Comparison of ENCODE assay signal across 8 cellular contexts in genomic region chr10:88835095-88835909, GRCh38. TPM values are rescaled to one million over a fixed set of nuclear protein-coding genes. Genes with fewer than 3 reads are reported as not detected.
DNase-seq lines count a peak whose midpoint lies in the region; ATAC-seq and TF ChIP-seq lines count a peak whose summit lies in the region.

No MANE protein-coding gene starts in this region.

- peak; percentile 85 for ATAC-seq in GM21381 (IDR thresholded peaks at IDR 0.05; ENCODE audit: unreplicated experiment)

- TF ChIP-seq CTCF in endothelial cell (IDR thresholded peaks at IDR 0.05; ENCODE audit: unreplicated experiment): peak; percentile 78

- peaks cover 4% of the 10 kb centered on the region for H3K4me1 Mint-ChIP-seq in endothelial cell (ENCODE audit: unreplicated experiment)

- H3K36me3 Mint-ChIP-seq in endothelial cell (ENCODE audit: low read depth, unreplicated experiment): no peaks in the 10 kb centered on the region

- DNase-seq in COLO829 (ENCODE audit: low spot score) (peak; percentile 58), HT1080 (ENCODE audit: low read depth) (peak; percentile 77), NOMO-1 treated with DMSO at 0.1 percent for 48 hours (lab: John Stamatoyannopoulos, UW; ENCODE audit: unreplicated experiment) (peak; percentile 85), endothelial cell (ENCODE audit: low spot score) (peak; percentile 82), middle frontal gyrus (ENCODE audit: extremely low spot score, low spot score) (peak; percentile 80)
- peak; percentile 77 to 79 for DNase-seq in activated CD8-positive, alpha-beta memory T cell treated with anti-CD3 and anti-CD28 coated beads for 4 hours (ENCODE audit: low read depth in 2 of 2)
- DNase-seq in stimulated activated CD8-positive, alpha-beta memory T cell treated with anti-CD3 and anti-CD28 coated beads, Interleukin-4, amount 100 ng/mL, for 4 hours (ENCODE audit: low read depth in 2 of 2, low spot score in 1 of 2): peak; percentile 74 to 86

- H3K9me3 Mint-ChIP-seq in endothelial cell (ENCODE audit: unreplicated experiment): no peaks in the 10 kb centered on the region

- H3K27me3 Mint-ChIP-seq in endothelial cell (ENCODE audit: unreplicated experiment): no peaks in the 10 kb centered on the region

- no peak overlapping the region for H3K4me3 Mint-ChIP-seq in endothelial cell (ENCODE audit: unreplicated experiment)

- no peak overlapping the region for H3K27ac Mint-ChIP-seq in endothelial cell (ENCODE audit: unreplicated experiment)

RNA-seq across cellular contexts. Expression of gene ANKRD22, which starts 16.3 kb away (rescaled TPM):
- 0.16 and 0.87 TPM in 2 replicates for total RNA-seq in HT1080 (2014; rRNA removed; shearing (Covaris generic))
- polyA plus RNA-seq in HT1080 (2015; cell fraction: cytosol; rRNA removed): 0.09 and 0.19 TPM in 2 replicates
- polyA plus RNA-seq in HT1080 (2015; cell fraction: nucleus; rRNA removed): 0.08 and 0.25 TPM in 2 replicates
- not detected for total RNA-seq in endothelial cell (ENCODE audit: unreplicated experiment)

RNA-seq across cellular contexts. Expression of gene LIPM, which starts 32.8 kb away (rescaled TPM):
- not detected in 2 replicates for total RNA-seq in HT1080 (2014; rRNA removed; shearing (Covaris generic))
- not detected in 2 replicates for polyA plus RNA-seq in HT1080 (2015; cell fraction: cytosol; rRNA removed)
- polyA plus RNA-seq in HT1080 (2015; cell fraction: nucleus; rRNA removed): not detected in 2 replicates
- 0.31 TPM for total RNA-seq in endothelial cell (ENCODE audit: unreplicated experiment)

RNA-seq across cellular contexts. Expression of gene STAMBPL1, which starts 44.7 kb away (rescaled TPM):
- 33.5 and 41.5 TPM in 2 replicates for total RNA-seq in HT1080 (2014; rRNA removed; shearing (Covaris generic))
- polyA plus RNA-seq in HT1080 (2015; cell fraction: cytosol; rRNA removed): 17.4 and 18.0 TPM in 2 replicates
- 19.9 and 20.5 TPM in 2 replicates for polyA plus RNA-seq in HT1080 (2015; cell fraction: nucleus; rRNA removed)
- 3.3 TPM for total RNA-seq in endothelial cell (ENCODE audit: unreplicated experiment)

Comparison
In these comparisons a context has a peak if more than half of its experiments do, and no peak if none do; other contexts are left out.
1. Peak in every context shown above with its lines: DNase-seq and ATAC-seq.